Comparison of ENCODE assay signal across 16 cellular contexts in the genomic region with DNA sequence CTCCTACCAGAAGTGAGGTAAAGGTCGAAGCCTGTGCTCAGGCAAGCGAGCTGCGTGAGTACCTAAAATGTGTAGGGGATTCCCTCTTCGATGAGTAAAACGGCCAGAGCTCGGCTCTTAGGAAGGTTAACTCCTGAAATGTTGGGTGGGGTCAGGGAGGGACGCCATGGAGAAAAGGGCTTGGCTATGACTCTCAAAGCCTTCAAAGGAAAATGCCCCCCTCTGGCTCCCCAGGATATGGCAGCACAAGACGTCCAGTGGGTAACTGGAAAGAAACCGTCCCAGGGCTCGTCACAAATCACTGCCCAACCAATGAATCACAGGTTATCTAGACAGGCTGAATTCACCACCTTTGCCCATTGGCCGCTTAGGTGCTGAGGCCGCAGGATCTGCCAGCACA. TPM values are rescaled to one million over a fixed set of nuclear protein-coding genes. Genes with fewer than 3 reads are reported as not detected.
DNase-seq lines count a peak whose midpoint lies in the region; ATAC-seq, FAIRE-seq and TF ChIP-seq lines count a peak whose summit lies in the region.
"Had no signal": no experiment of that assay in that cellular context is flagged by ENCODE, and none has a peak within 500 bp of the region (broad histone marks: within the 10 kb centered on the region; RNA-seq: fewer than 3 reads in every experiment).

No MANE protein-coding gene starts in this region.

- peaks cover 35% of the 10 kb centered on the region for H3K4me1 Mint-ChIP-seq in stimulated activated memory B cell treated with anti-CD40 and anti-IgM and Interleukin-4, amounts not matched to agents 10 μg/mL and 1 μg/mL and 100 μg/mL, for 72 hours

- H3K4me1 ChIP-seq in OCI-LY7 (ENCODE audit: insufficient read depth, low read length, poor library complexity, severe bottlenecking): peaks cover 78% of the 10 kb centered on the region

- no TSS peak for BruUV-seq in OCI-LY7 (replicated peaks; lab: Mats Ljungman, UMichigan)

- H3K4me3 ChIP-seq in OCI-LY7 (ENCODE audit: low read depth, low read length, poor library complexity, severe bottlenecking): peak overlapping the region; percentile 55
- H3K4me3 ChIP-seq: gastroesophageal sphincter had no signal

- peak; percentile 39 for ATAC-seq in esophagus mucosa
- peak; percentile 65 for ATAC-seq in stimulated activated memory B cell treated with anti-CD40 and anti-IgM and Interleukin-4, amounts not matched to agents 10 μg/mL and 1 μg/mL and 100 μg/mL, for 72 hours
- ATAC-seq in GM21723 (IDR thresholded peaks at IDR 0.05; ENCODE audit: unreplicated experiment): no peak
- ATAC-seq in GM21717 (IDR thresholded peaks at IDR 0.05; ENCODE audit: unreplicated experiment): no peak
- ATAC-seq: right cardiac atrium had no signal

- POLR2A ChIA-PET in OCI-LY7 (lab: Charles Lee): interaction anchor here (0.6 to 1.9 kb wide), 6 partner anchors 10 to 1965 kb away, joined by 3 to 4 read pairs (median 3); no protein-coding TSS in a partner anchor

- no peaks in the 10 kb centered on the region for H3K9me2 ChIP-seq in OCI-LY7 (ENCODE audit: insufficient read depth, low read length)

- no peaks in the 10 kb centered on the region for H4K20me1 ChIP-seq in OCI-LY7 (ENCODE audit: insufficient read depth, low read length)

- no peaks in the 10 kb centered on the region for H3K36me3 Mint-ChIP-seq in stimulated activated memory B cell treated with anti-CD40 and anti-IgM and Interleukin-4, amounts not matched to agents 10 μg/mL and 1 μg/mL and 100 μg/mL, for 72 hours
- H3K36me3 Mint-ChIP-seq: CD4-positive, alpha-beta memory T cell had no signal

- FAIRE-seq in GM12891 (lab: Jason Lieb, UNC): peak; percentile 45

- no peak for TF ChIP-seq POLR2A in GM12891 (IDR thresholded peaks at IDR 0.05; ENCODE audit: low read depth, low read length)

- H3K9me3 Mint-ChIP-seq in stimulated activated memory B cell treated with anti-CD40 and anti-IgM and Interleukin-4, amounts not matched to agents 10 μg/mL and 1 μg/mL and 100 μg/mL, for 72 hours: no peaks in the 10 kb centered on the region

- no peaks in the 10 kb centered on the region for H3K79me2 ChIP-seq in OCI-LY7 (ENCODE audit: insufficient read depth, low read depth, low read length)

- CTCF ChIA-PET in OCI-LY7 (lab: Charles Lee; ENCODE audit: unreplicated experiment): interaction anchor here (0.6 kb wide), 1 partner anchor 14 kb away, joined by 3 read pairs; no protein-coding TSS in a partner anchor

- H3K27me3 Mint-ChIP-seq in stimulated activated memory B cell treated with anti-CD40 and anti-IgM and Interleukin-4, amounts not matched to agents 10 μg/mL and 1 μg/mL and 100 μg/mL, for 72 hours: peaks cover 9% of the 10 kb centered on the region

- peak overlapping the region; percentile 87 for H3K4me2 ChIP-seq in OCI-LY7 (ENCODE audit: low read length)

- peaks cover 7% of the 10 kb centered on the region for H3K36me3 ChIP-seq in OCI-LY7 (ENCODE audit: insufficient read depth, low read length)
- H3K36me3 ChIP-seq: gastroesophageal sphincter had no signal

- DNase-seq in GM12891 (ENCODE audit: insufficient read length, low spot score) (no peak), OCI-LY7 (ENCODE audit: low spot score) (peak; percentile 56)
- no peak for DNase-seq in stimulated activated naive CD4-positive, alpha-beta T cell (lab: John Stamatoyannopoulos, UW)
- DNase-seq: activated CD4-positive, CD25-positive, alpha-beta regulatory T cell treated with anti-CD3 and anti-CD28 coated beads, Interleukin-2, amount 50 U/mL, for 72 hours; activated T-cell treated with anti-CD3 and anti-CD28 coated beads, Interleukin-2, amount 50 U/mL, for 1 hour; amniotic stem cell; CD4-positive, alpha-beta memory T cell; KBM-7; NCI-H1694 had no signal

- H3K27ac Mint-ChIP-seq in stimulated activated memory B cell treated with anti-CD40 and anti-IgM and Interleukin-4, amounts not matched to agents 10 μg/mL and 1 μg/mL and 100 μg/mL, for 72 hours: peak overlapping the region; percentile 76
- H3K27ac Mint-ChIP-seq: CD4-positive, alpha-beta memory T cell had no signal

- peak overlapping the region; percentile 22 for H3K4me3 Mint-ChIP-seq in stimulated activated memory B cell treated with anti-CD40 and anti-IgM and Interleukin-4, amounts not matched to agents 10 μg/mL and 1 μg/mL and 100 μg/mL, for 72 hours
- H3K4me3 Mint-ChIP-seq: CD4-positive, alpha-beta memory T cell had no signal

- peak overlapping the region; percentile 57; the same call in 1 of the 2 replicates for H2AFZ ChIP-seq in OCI-LY7 (ENCODE audit: low read length)

- peak; percentile 66 for TF ChIP-seq CTCF in OCI-LY7 (conservative IDR thresholded peaks at IDR 0.05; ENCODE audit: low read length)

- peaks cover 18% of the 10 kb centered on the region for H3K9me3 ChIP-seq in OCI-LY7 (ENCODE audit: low read length)

- intact Hi-C loops in OCI-LY7 (cut with micrococcal nuclease; ENCODE audit: unreplicated experiment): loop anchor here (2.0 to 10.0 kb wide), 3 partner anchors 74 to 1892 kb away; no protein-coding TSS in a partner anchor

- peak overlapping the region; percentile 88 for H3K27ac ChIP-seq in OCI-LY7 (ENCODE audit: low read depth, low read length, poor library complexity, severe bottlenecking)

TF ChIP-seq in GM12891, 5 proteins besides CTCF, POLR2A, EP300 and RAD21:
- TF ChIP-seq SPI1 (IDR thresholded peaks at IDR 0.05; ENCODE audit: low read depth, low read length): no peak
- TF ChIP-seq POU2F2 (IDR thresholded peaks at IDR 0.05; ENCODE audit: low read depth, low read length): no peak
- no peak for TF ChIP-seq PAX5 (IDR thresholded peaks at IDR 0.05; ENCODE audit: insufficient read depth, low read length, severe bottlenecking)
- no peak for TF ChIP-seq TAF1 (IDR thresholded peaks at IDR 0.05; ENCODE audit: low read depth, low read length)
- TF ChIP-seq POLR2AphosphoS5 (IDR thresholded peaks at IDR 0.05; ENCODE audit: low read depth, low read length): no peak
TF ChIP-seq in GM12891: peak in this region for 0.

RNA-seq across cellular contexts. Expression of a gene that starts 58.0 kb away (rescaled TPM):
- polyA plus RNA-seq in GM12891 (2012; ENCODE audit: low read depth, missing spikeins): not detected
- total RNA-seq in OCI-LY7 (2014; rRNA removed; shearing (Covaris generic)): not detected in 2 replicates
- total RNA-seq in OCI-LY7 (2022) (not detected in 2 replicates), esophagus mucosa (501 TPM)
- total RNA-seq: CD4-positive, alpha-beta memory T cell; kidney epithelial cell; right cardiac atrium had no signal
- polyA plus RNA-seq: CD4-positive, alpha-beta memory T cell; right cardiac atrium had no signal

Comparison
In these comparisons a context has a peak if more than half of its experiments do, and no peak if none do; other contexts are left out.
1. ATAC-seq: peak in esophagus mucosa (single experiment) and stimulated activated memory B cell treated with anti-CD40 and anti-IgM and Interleukin-4, amounts not matched to agents 10 μg/mL and 1 μg/mL and 100 μg/mL, for 72 hours (single experiment); none in GM21723 (single experiment) and GM21717 (single experiment).
2. RNA of a gene that starts 58.0 kb away (total RNA-seq): 501 TPM in esophagus mucosa (single experiment); not detected in OCI-LY7; every median in the first group is over 100 times any median in the second.